ENCODE assay signal across 13 cellular contexts in genomic region chr19:54325631-54326030, GRCh38. TPM values are rescaled to one million over a fixed set of nuclear protein-coding genes. Genes with fewer than 3 reads are reported as not detected.
"Had no signal": no experiment of that assay in that cellular context is flagged by ENCODE, and none has a peak within 500 bp of the region (broad histone marks: within the 10 kb centered on the region; RNA-seq: fewer than 3 reads in every experiment).

No MANE protein-coding gene starts in this region.

- H3K4me1 ChIP-seq: esophagus squamous epithelium, left ventricle myocardium inferior had no signal

- H3K36me3 ChIP-seq: esophagus squamous epithelium, left ventricle myocardium inferior, thoracic aorta had no signal

- H3K9me3 ChIP-seq: esophagus squamous epithelium, left ventricle myocardium inferior, thoracic aorta had no signal

- H3K27ac ChIP-seq: coronary artery, esophagus squamous epithelium, left ventricle myocardium inferior, thoracic aorta, VCaP had no signal

- H3K4me3 ChIP-seq: coronary artery, esophagus squamous epithelium, left ventricle myocardium inferior, thoracic aorta had no signal

- DNase-seq: esophagus squamous epithelium, left ventricle myocardium inferior, mesenchymal stem cell had no signal

RNA-seq across cellular contexts. Expression of gene LILRA5, which starts 12.7 kb away (rescaled TPM):
- total RNA-seq: activated CD4-positive, alpha-beta T cell treated with anti-CD3 and anti-CD28 coated beads for 36 hours; activated naive CD8-positive, alpha-beta T cell treated with anti-CD3 and anti-CD28 coated beads for 36 hours; endothelial cell of umbilical vein; fibroblast of villous mesenchyme; pulmonary artery endothelial cell had no signal
- polyA plus RNA-seq: endothelial cell of umbilical vein had no signal

RNA-seq across cellular contexts. Expression of gene LILRA4, which starts 13.3 kb away (rescaled TPM):
- total RNA-seq: activated CD4-positive, alpha-beta T cell treated with anti-CD3 and anti-CD28 coated beads for 36 hours; endothelial cell of umbilical vein; fibroblast of villous mesenchyme; kidney epithelial cell; left ventricle myocardium inferior; pulmonary artery endothelial cell; thoracic aorta; urinary bladder had no signal
- polyA plus RNA-seq: endothelial cell of umbilical vein, urinary bladder had no signal

RNA-seq across cellular contexts. Expression of gene LAIR1, which starts 39.1 kb away (rescaled TPM):
- total RNA-seq: endothelial cell of umbilical vein, pulmonary artery endothelial cell had no signal
- polyA plus RNA-seq: endothelial cell of umbilical vein had no signal

RNA-seq across cellular contexts. Expression of gene LILRB2, which starts 44.7 kb away (rescaled TPM):
- total RNA-seq: activated CD4-positive, alpha-beta T cell treated with anti-CD3 and anti-CD28 coated beads for 36 hours; activated naive CD8-positive, alpha-beta T cell treated with anti-CD3 and anti-CD28 coated beads for 36 hours; endothelial cell of umbilical vein; fibroblast of villous mesenchyme; kidney epithelial cell; pulmonary artery endothelial cell had no signal
- polyA plus RNA-seq: endothelial cell of umbilical vein had no signal
